Comparison of ENCODE assay signal across 24 cellular contexts in genomic region chr7:47771990-47772360, GRCh38.
DNase-seq lines count a peak whose midpoint lies in the region; ATAC-seq and TF ChIP-seq lines count a peak whose summit lies in the region.
"Had no signal": no experiment of that assay in that cellular context is flagged by ENCODE, and none has a peak within 500 bp of the region (broad histone marks: within the 10 kb centered on the region; RNA-seq: fewer than 3 reads in every experiment).

No MANE protein-coding gene starts in this region.

- no TSS peak for BruUV-seq in Panc1 (replicated peaks; lab: Mats Ljungman, UMichigan)

- H3K18ac ChIP-seq in trophoblast cell (ENCODE audit: low read length), result no peak overlapping the region

- H3K4me1 ChIP-seq in ACC112 (ENCODE audit: control insufficient read depth, insufficient read depth, low read length, unreplicated experiment) (peaks cover 20% of the 10 kb centered on the region), Panc1 (ENCODE audit: control insufficient read depth, insufficient read depth, low read length) (peaks cover 22% of the 10 kb centered on the region), esophagus muscularis mucosa (peaks cover 0 to 29% (median 21%) of the 10 kb centered on the region in 4 donors), trophoblast cell (ENCODE audit: control insufficient read depth in 1 of 2, insufficient read depth in 2 of 2, low read length in 2 of 2) (peaks cover 3 to 6% of the 10 kb centered on the region in 2 experiments)
- H3K4me1 ChIP-seq: upper lobe of right lung had no signal

- no peak for TF ChIP-seq EP300 in esophagus muscularis mucosa (IDR thresholded peaks at IDR 0.05)

- no peak overlapping the region for H4K8ac ChIP-seq in trophoblast cell (ENCODE audit: low read depth, low read length)

- no peak overlapping the region for H3K4me3 Mint-ChIP-seq in activated CD4-positive, alpha-beta T cell treated with anti-CD3 and anti-CD28 coated beads, Interleukin-2, amount 10 ng/mL, durations not matched to agents 7 days and 5 days
- H3K4me3 Mint-ChIP-seq: activated CD4-positive, alpha-beta T cell treated with anti-CD3 and anti-CD28 coated beads, Interleukin-2, amount 10 ng/mL, durations not matched to agents 24 days and 14 days; activated naive CD4-positive, alpha-beta T cell treated with anti-CD3 and anti-CD28 coated beads for 36 hours; B cell; immature natural killer cell; natural killer cell had no signal

- no peaks in the 10 kb centered on the region for H3K36me3 Mint-ChIP-seq in activated CD4-positive, alpha-beta T cell treated with anti-CD3 and anti-CD28 coated beads, Interleukin-2, amount 10 ng/mL, durations not matched to agents 7 days and 5 days (ENCODE audit: low read depth)
- H3K36me3 Mint-ChIP-seq: immature natural killer cell, natural killer cell had no signal

- no peak overlapping the region for H3K9ac ChIP-seq in trophoblast cell (ENCODE audit: low read length)

- in situ Hi-C loops in Panc1 (cut with HindIII; ENCODE audit: low pct_unique_long_range_greater_than_20kb, low sequenced_read_pairs), result no loop called here

- POLR2A ChIA-PET in Panc1 (lab: Charles Lee), result interaction anchor here (0.8 to 1.1 kb wide), 2 partner anchors 9 to 12 kb away, joined by 3 read pairs; no protein-coding TSS in a partner anchor
- POLR2A ChIA-PET in activated CD4-positive, alpha-beta T cell treated with anti-CD3 and anti-CD28 coated beads, Interleukin-2, amount 10 ng/mL, durations not matched to agents 7 days and 5 days (lab: Charles Lee), result no interaction called here

- ATAC-seq in Panc1, result peak; percentile 63
- ATAC-seq in HG03095 (IDR thresholded peaks at IDR 0.05; ENCODE audit: unreplicated experiment), result no peak
- ATAC-seq in HG03520 (IDR thresholded peaks at IDR 0.05; ENCODE audit: unreplicated experiment), result no peak
- ATAC-seq: left lobe of liver, natural killer cell, upper lobe of right lung had no signal

- H3K27me3 Mint-ChIP-seq in activated CD4-positive, alpha-beta T cell treated with anti-CD3 and anti-CD28 coated beads, Interleukin-2, amount 10 ng/mL, durations not matched to agents 7 days and 5 days, result peaks cover 2% of the 10 kb centered on the region
- H3K27me3 Mint-ChIP-seq: activated CD4-positive, alpha-beta T cell treated with anti-CD3 and anti-CD28 coated beads, Interleukin-2, amount 10 ng/mL, durations not matched to agents 24 days and 14 days; B cell had no signal

- H3K4me3 ChIP-seq in ACC112 (ENCODE audit: low read depth, low read length) (no peak overlapping the region), Panc1 (ENCODE audit: low read depth in 2 of 2, low read length in 2 of 2) (no peak overlapping the region), esophagus muscularis mucosa (no peak overlapping the region), trophoblast cell (ENCODE audit: low read depth, low read length) (no peak overlapping the region)
- H3K4me3 ChIP-seq: dorsolateral prefrontal cortex, hepatocyte, upper lobe of right lung had no signal

- H3K79me1 ChIP-seq in trophoblast cell (ENCODE audit: low read length), result peaks cover 6% of the 10 kb centered on the region

- no peak overlapping the region for H3K14ac ChIP-seq in trophoblast cell (ENCODE audit: low read length)

- intact Hi-C loops in Panc1 (cut with micrococcal nuclease; ENCODE audit: unreplicated experiment), result no loop called here
- intact Hi-C loops in esophagus muscularis mucosa (cut with DNase I), result loop anchor here (10.0 kb wide), 2 partner anchors 137 to 167 kb away; no protein-coding TSS in a partner anchor

- H3K27ac ChIP-seq in ACC112 (ENCODE audit: low read depth, low read length), result peak overlapping the region; percentile 77
- H3K27ac ChIP-seq in Panc1 (ENCODE audit: low read length), result peak overlapping the region; percentile 100
- peak overlapping the region; percentile 39 to 72 (median 61) for H3K27ac ChIP-seq in esophagus muscularis mucosa (replicated peaks in 1 of 4)
- no peak overlapping the region for H3K27ac ChIP-seq in trophoblast cell (ENCODE audit: low read depth, low read length)
- H3K27ac ChIP-seq: dorsolateral prefrontal cortex, hepatocyte, upper lobe of right lung, VCaP had no signal

- no peaks in the 10 kb centered on the region for H3K4me1 Mint-ChIP-seq in activated CD4-positive, alpha-beta T cell treated with anti-CD3 and anti-CD28 coated beads, Interleukin-2, amount 10 ng/mL, durations not matched to agents 7 days and 5 days
- H3K4me1 Mint-ChIP-seq: activated CD4-positive, alpha-beta T cell treated with anti-CD3 and anti-CD28 coated beads, Interleukin-2, amount 10 ng/mL, durations not matched to agents 24 days and 14 days; immature natural killer cell; natural killer cell had no signal

- H3K27me3 ChIP-seq in ACC112 (ENCODE audit: insufficient read depth, low read length), result no peaks in the 10 kb centered on the region
- no peaks in the 10 kb centered on the region for H3K27me3 ChIP-seq in Panc1 (ENCODE audit: control insufficient read depth, insufficient read depth, low read length)
- H3K27me3 ChIP-seq in esophagus muscularis mucosa, result no peaks in the 10 kb centered on the region
- no peaks in the 10 kb centered on the region for H3K27me3 ChIP-seq in trophoblast cell (ENCODE audit: insufficient read depth, low read length)
- H3K27me3 ChIP-seq: dorsolateral prefrontal cortex, hepatocyte, upper lobe of right lung had no signal

- no peaks in the 10 kb centered on the region for H3K9me3 Mint-ChIP-seq in activated CD4-positive, alpha-beta T cell treated with anti-CD3 and anti-CD28 coated beads, Interleukin-2, amount 10 ng/mL, durations not matched to agents 7 days and 5 days
- H3K9me3 Mint-ChIP-seq: activated CD4-positive, alpha-beta T cell treated with anti-CD3 and anti-CD28 coated beads, Interleukin-2, amount 10 ng/mL, durations not matched to agents 24 days and 14 days; immature natural killer cell; natural killer cell had no signal

- DNase-seq in Panc1 (ENCODE audit: low read depth, low spot score), result no peak
- no peak for DNase-seq in esophagus muscularis mucosa (ENCODE audit: extremely low spot score)
- no peak for DNase-seq in trophoblast cell
- DNase-seq in activated effector memory CD4-positive, alpha-beta T cell treated with anti-CD3 and anti-CD28 coated beads, Interleukin-2, amount 50 U/mL, for 16 hours, result no peak
- no peak for DNase-seq in activated CD4-positive, alpha-beta T cell treated with anti-CD3 and anti-CD28 coated beads, Interleukin-2, amount 10 ng/mL, durations not matched to agents 7 days and 5 days
- DNase-seq: activated CD4-positive, alpha-beta T cell treated with anti-CD3 and anti-CD28 coated beads, Interleukin-2, amount 10 ng/mL, durations not matched to agents 24 days and 14 days; activated naive CD4-positive, alpha-beta T cell treated with anti-CD3 and anti-CD28 coated beads for 36 hours; activated T-cell treated with anti-CD3 and anti-CD28 coated beads, Interleukin-2, amount 50 U/mL, for 48 hours; amniotic stem cell; dorsolateral prefrontal cortex; H7; immature natural killer cell; MV-4-11; natural killer cell; NCI-H1694 treated with DMSO at 0.1 percent for 48 hours; posterior cingulate gyrus; upper lobe of right lung had no signal

- H3K79me2 ChIP-seq in ACC112 (ENCODE audit: control insufficient read depth, insufficient read depth, low read length, unreplicated experiment) (no peaks in the 10 kb centered on the region), trophoblast cell (ENCODE audit: control insufficient read depth, insufficient read depth, low read length, poor library complexity) (no peaks in the 10 kb centered on the region)
- H3K79me2 ChIP-seq: hepatocyte had no signal

- no peak overlapping the region for H2AK5ac ChIP-seq in trophoblast cell (ENCODE audit: low read length)

- no peak overlapping the region for H4K12ac ChIP-seq in trophoblast cell (ENCODE audit: low read depth, low read length)

- peak overlapping the region; percentile 49 for H2AFZ ChIP-seq in ACC112 (ENCODE audit: low read length, unreplicated experiment)
- peak overlapping the region; percentile 30 for H2AFZ ChIP-seq in trophoblast cell (ENCODE audit: insufficient read depth, low read length, poor library complexity)
- H2AFZ ChIP-seq: hepatocyte had no signal

- TF ChIP-seq CTCF in Panc1 (IDR thresholded peaks at IDR 0.05) (no peak), esophagus muscularis mucosa (IDR thresholded peaks at IDR 0.05) (no peak)

- H3K4me2 ChIP-seq in trophoblast cell (ENCODE audit: low read length), result no peak overlapping the region
- H3K4me2 ChIP-seq: hepatocyte had no signal

- TF ChIP-seq POLR2A in esophagus muscularis mucosa (IDR thresholded peaks at IDR 0.05; ENCODE audit: low read depth), result no peak

- no peak overlapping the region for H3K27ac Mint-ChIP-seq in activated CD4-positive, alpha-beta T cell treated with anti-CD3 and anti-CD28 coated beads, Interleukin-2, amount 10 ng/mL, durations not matched to agents 7 days and 5 days
- H3K27ac Mint-ChIP-seq: activated CD4-positive, alpha-beta T cell treated with anti-CD3 and anti-CD28 coated beads, Interleukin-2, amount 10 ng/mL, durations not matched to agents 24 days and 14 days; activated naive CD4-positive, alpha-beta T cell treated with anti-CD3 and anti-CD28 coated beads for 36 hours; B cell; immature natural killer cell; natural killer cell had no signal

- no peak overlapping the region for H3K4ac ChIP-seq in trophoblast cell (ENCODE audit: low read depth, low read length)

- no peak overlapping the region for H2BK120ac ChIP-seq in trophoblast cell (ENCODE audit: insufficient read depth, low read length, poor library complexity)

- H3K9me3 ChIP-seq in Panc1 (ENCODE audit: control insufficient read depth, insufficient read depth, low read depth, low read length) (peaks cover 9% of the 10 kb centered on the region; the same call in 1 of the 2 replicates), esophagus muscularis mucosa (no peaks in the 10 kb centered on the region), trophoblast cell (ENCODE audit: insufficient read depth, low read depth, low read length) (no peaks in the 10 kb centered on the region)
- H3K9me3 ChIP-seq: upper lobe of right lung had no signal

- no peak overlapping the region for H2BK12ac ChIP-seq in trophoblast cell (ENCODE audit: low read length)

- H3K36me3 ChIP-seq in ACC112 (ENCODE audit: insufficient read depth, low read length), result 0 out of 2 replicates have a peak, but pooled peaks cover under 1% of the 10 kb centered on the region
- H3K36me3 ChIP-seq in Panc1 (ENCODE audit: control insufficient read depth, insufficient read depth, low read length), result no peaks in the 10 kb centered on the region
- H3K36me3 ChIP-seq in esophagus muscularis mucosa, result no peaks in the 10 kb centered on the region
- H3K36me3 ChIP-seq in trophoblast cell (ENCODE audit: control insufficient read depth in 1 of 2, insufficient read depth in 2 of 2, low read length in 2 of 2), result no peaks in the 10 kb centered on the region
- H3K36me3 ChIP-seq: upper lobe of right lung had no signal

- CTCF ChIA-PET in Panc1 (lab: Charles Lee), result no interaction called here
- CTCF ChIA-PET in activated CD4-positive, alpha-beta T cell treated with anti-CD3 and anti-CD28 coated beads, Interleukin-2, amount 10 ng/mL, durations not matched to agents 7 days and 5 days (lab: Charles Lee), result no interaction called here

- no peak overlapping the region for H2BK5ac ChIP-seq in trophoblast cell (ENCODE audit: low read depth, low read length, poor library complexity)

- H3K23ac ChIP-seq in trophoblast cell (ENCODE audit: low read length), result no peak overlapping the region

- no peak overlapping the region for H4K91ac ChIP-seq in trophoblast cell (ENCODE audit: low read depth, low read length)

- WGBS in esophagus muscularis mucosa, result 50% methylated on average over 5 of the region's 5 CpGs
- WGBS in trophoblast cell (ENCODE audit: extremely low coverage, insufficient coverage, insufficient read length), result no CpG with 5 or more reads among the region's 5 CpGs
